1 cellular context compared by ENCODE assay signal in the genomic region with DNA sequence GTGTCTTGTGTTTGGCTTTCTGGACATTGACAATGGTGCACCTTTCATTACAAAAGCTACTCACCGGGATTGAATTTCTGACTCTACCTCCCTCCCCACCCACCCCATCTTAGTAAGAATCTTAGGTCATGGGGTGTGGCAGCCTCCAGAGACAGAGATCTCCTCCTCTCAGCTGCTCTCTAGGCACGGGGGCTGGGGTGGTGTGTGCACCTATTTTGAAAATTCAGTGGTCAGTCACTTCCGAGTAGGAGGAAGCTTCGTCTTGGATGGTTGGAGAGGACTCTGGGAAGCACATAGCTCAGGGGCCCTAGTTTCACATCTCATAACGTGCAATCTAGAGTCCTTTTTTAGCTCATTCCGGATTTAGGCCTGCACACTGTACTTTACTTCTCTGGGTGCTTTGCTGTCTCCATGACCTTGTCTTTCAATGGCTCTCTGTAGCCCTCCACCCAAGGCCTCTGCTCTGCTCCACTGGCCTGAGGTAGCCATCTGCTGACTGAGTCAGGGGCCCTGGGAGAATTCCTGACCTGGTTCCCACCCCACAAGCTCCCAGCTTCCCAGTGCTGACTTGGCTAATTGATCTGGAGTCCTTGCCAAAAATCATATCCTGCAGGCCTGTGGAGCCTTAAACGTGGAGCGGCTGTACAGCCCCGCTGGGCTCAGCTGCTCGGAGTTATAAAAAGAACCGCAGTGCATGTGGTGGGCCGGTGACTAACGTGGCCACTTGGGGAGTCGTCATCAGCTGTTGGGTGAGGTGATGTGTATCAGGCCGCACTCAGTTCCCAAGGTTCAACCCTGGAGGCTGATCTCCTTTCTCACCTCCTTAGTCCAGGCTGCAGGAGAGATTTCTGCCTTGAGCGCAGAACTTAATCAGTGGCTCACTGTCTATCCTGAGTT.
TF ChIP-seq lines count a peak whose summit lies in the region.

No MANE protein-coding gene starts in this region.

TF ChIP-seq in SK-N-SH, 30 proteins besides CTCF, POLR2A, EP300 and RAD21 (continued from another document):
- no peak for TF ChIP-seq REST (IDR thresholded peaks at IDR 0.05; ENCODE audit: low read depth, low read length)
- peak; percentile 42; the same call in 1 of the 2 replicates for TF ChIP-seq POLR2AphosphoS5 (IDR thresholded peaks at IDR 0.05; ENCODE audit: low read depth, low read length)
- peak; percentile 94 for TF ChIP-seq TCF12 (IDR thresholded peaks at IDR 0.05)
